In the genomic region with DNA sequence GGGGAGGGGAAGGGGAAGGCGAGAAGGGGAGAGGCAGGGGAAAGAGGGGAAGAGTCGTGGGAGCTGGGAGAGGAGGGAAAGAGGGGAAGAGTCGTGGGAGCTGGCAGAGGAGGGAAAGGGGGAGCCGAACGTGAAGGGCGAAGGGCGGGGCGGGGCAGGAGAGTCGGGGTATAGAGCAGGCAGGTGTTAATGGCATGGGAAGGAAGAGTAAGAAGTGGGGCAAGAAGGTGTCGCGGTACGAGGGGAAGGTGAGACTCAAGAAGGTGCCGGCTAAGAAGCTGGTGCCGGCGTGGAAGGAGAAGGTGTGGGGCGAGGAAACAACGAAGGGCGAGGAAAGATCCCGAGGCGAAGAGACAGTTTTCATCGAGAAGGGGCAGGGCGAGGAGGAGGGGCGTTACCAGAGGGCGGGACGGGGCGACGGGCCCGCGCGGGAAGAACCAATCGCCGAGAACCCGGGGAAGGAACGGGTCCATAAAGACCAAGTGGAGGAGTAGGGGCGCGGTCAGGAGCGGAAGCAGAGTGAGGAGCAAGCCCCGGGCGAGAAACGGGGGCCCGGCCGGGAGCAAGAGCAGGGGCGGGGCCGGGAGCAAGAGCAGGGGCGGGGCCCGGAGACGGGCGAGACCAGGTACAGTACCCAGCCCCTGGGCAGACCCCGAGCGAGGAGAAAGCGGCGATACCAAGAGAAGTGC, we compare ENCODE assay signal across 8 cellular contexts. TPM values are rescaled to one million over a fixed set of nuclear protein-coding genes. Genes with fewer than 3 reads are reported as not detected.
DNase-seq lines count a peak whose midpoint lies in the region; ATAC-seq and TF ChIP-seq lines count a peak whose summit lies in the region.

No MANE protein-coding gene starts in this region.

- H3K4me3 ChIP-seq in PC-3 (ENCODE audit: low read length) (peak overlapping the region; percentile 91), esophagus (ENCODE audit: low read depth in 1 of 2, low read length in 2 of 2) (peak overlapping the region; percentile 59 to 83), muscle layer of colon (ENCODE audit: low read depth in 1 of 2, low read length in 2 of 2) (peak overlapping the region; percentile 71 to 85)

- peak overlapping the region; percentile 72 for H3K9ac ChIP-seq in PC-3 (ENCODE audit: low read length)
- peak overlapping the region; percentile 57 for H3K9ac ChIP-seq in muscle layer of colon (ENCODE audit: low read length)

- in situ Hi-C loops in KBM-7 (cut with MboI; ENCODE audit: low pct_unique_long_range_greater_than_20kb, low sequenced_read_pairs): no loop called here

- no peaks in the 10 kb centered on the region for H3F3A ChIP-seq in PC-3 (ENCODE audit: low read length, unreplicated experiment)

- WGBS in esophagus, 2 donors: 0 to 1% methylated on average over 52 of the region's 52 CpGs

- H3K4me1 ChIP-seq in PC-3 (ENCODE audit: insufficient read depth, low read length) (peaks cover 4% of the 10 kb centered on the region; the same call in 1 of the 2 replicates), esophagus (ENCODE audit: control insufficient read depth in 2 of 2, insufficient read depth in 2 of 2, low read length in 1 of 2) (peaks cover 0 to 5% of the 10 kb centered on the region in 2 donors), muscle layer of colon (ENCODE audit: insufficient read depth, low read length) (peaks cover 4% of the 10 kb centered on the region)

- H3K9me3 Mint-ChIP-seq in activated T-cell treated with anti-CD3 and anti-CD28 coated beads, Interleukin-2, amount 50 U/mL, for 24 hours: no peaks in the 10 kb centered on the region

- H3K9me3 ChIP-seq in PC-3 (ENCODE audit: low read length) (no peaks in the 10 kb centered on the region), esophagus (ENCODE audit: control insufficient read depth in 2 of 2, insufficient read depth in 1 of 2, low read depth in 1 of 2, low read length in 1 of 2) (no peaks in the 10 kb centered on the region), muscle layer of colon (ENCODE audit: low read length) (no peaks in the 10 kb centered on the region)

- TF ChIP-seq CTCF in PC-3 (conservative IDR thresholded peaks at IDR 0.05; ENCODE audit: low read depth, low read length): no peak

- no peaks in the 10 kb centered on the region for H3K79me2 ChIP-seq in PC-3 (ENCODE audit: low read length)

- BruUV-seq in PC-3 (replicated peaks; lab: Mats Ljungman, UMichigan): no TSS peak

- H3K4me1 Mint-ChIP-seq in activated T-cell treated with anti-CD3 and anti-CD28 coated beads, Interleukin-2, amount 50 U/mL, for 24 hours (ENCODE audit: low read depth): peaks cover 11% of the 10 kb centered on the region

- peak overlapping the region; percentile 98 for H3K4me2 ChIP-seq in PC-3 (ENCODE audit: low read length)

- peak overlapping the region; percentile 89 for H3K4me3 Mint-ChIP-seq in activated T-cell treated with anti-CD3 and anti-CD28 coated beads, Interleukin-2, amount 50 U/mL, for 24 hours

- POLR2A ChIA-PET in PC-3 (lab: Charles Lee; ENCODE audit: unreplicated experiment): no interaction called here

- peak overlapping the region; percentile 96 for H2AFZ ChIP-seq in PC-3 (ENCODE audit: low read length)

- no peaks in the 10 kb centered on the region for H4K20me1 ChIP-seq in PC-3 (ENCODE audit: low read length)

- CTCF ChIA-PET in PC-3 (lab: Charles Lee): interaction anchor here (0.6 to 0.7 kb wide), 4 partner anchors 48 to 528 kb away, joined by 3 to 8 read pairs (median 5); a partner anchor contains a TSS

- H3K36me3 ChIP-seq in PC-3 (ENCODE audit: low read depth, low read length) (no peaks in the 10 kb centered on the region), esophagus (ENCODE audit: control insufficient read depth in 2 of 2, insufficient read depth in 2 of 2, low read length in 1 of 2) (peaks cover 0 to under 1% of the 10 kb centered on the region in 2 donors), muscle layer of colon (ENCODE audit: insufficient read depth, low read length) (peaks cover 7% of the 10 kb centered on the region)

- peak overlapping the region; percentile 64 for H3K27ac ChIP-seq in PC-3 (ENCODE audit: low read length)
- peak overlapping the region; percentile 98 to 100 for H3K27ac ChIP-seq in esophagus (ENCODE audit: low read depth in 2 of 2, low read length in 1 of 2)
- H3K27ac ChIP-seq in muscle layer of colon (ENCODE audit: low read depth, low read length): peak overlapping the region; percentile 90

- H3K27me3 ChIP-seq in PC-3 (ENCODE audit: low read length): no peaks in the 10 kb centered on the region
- no peaks in the 10 kb centered on the region for H3K27me3 ChIP-seq in esophagus (ENCODE audit: control insufficient read depth in 1 of 2, insufficient read depth in 2 of 2, low read length in 2 of 2)
- no peaks in the 10 kb centered on the region for H3K27me3 ChIP-seq in muscle layer of colon (ENCODE audit: control insufficient read depth in 1 of 2, insufficient read depth in 2 of 2, low read length in 2 of 2)

- peak; percentile 68 for ATAC-seq in GM21717 (IDR thresholded peaks at IDR 0.05; ENCODE audit: unreplicated experiment)
- ATAC-seq in PC-3: peak; percentile 75

- no peaks in the 10 kb centered on the region for H3K27me3 Mint-ChIP-seq in activated T-cell treated with anti-CD3 and anti-CD28 coated beads, Interleukin-2, amount 50 U/mL, for 24 hours

- peak; percentile 100 for DNase-seq in DMS53 (lab: John Stamatoyannopoulos, UW)
- DNase-seq in KBM-7: peak; percentile 97
- DNase-seq in PC-3: peak; percentile 93
- peak; percentile 95 for DNase-seq in activated T-cell treated with anti-CD3 and anti-CD28 coated beads, Interleukin-2, amount 50 U/mL, for 24 hours
- peak; percentile 96 for DNase-seq in stimulated activated CD8-positive, alpha-beta memory T cell treated with anti-CD3 and anti-CD28 coated beads, Interleukin-4, amount 100 ng/mL, for 48 hours

- H3K36me3 Mint-ChIP-seq in activated T-cell treated with anti-CD3 and anti-CD28 coated beads, Interleukin-2, amount 50 U/mL, for 24 hours (ENCODE audit: low read depth): peaks cover 7% of the 10 kb centered on the region

- H3K27ac Mint-ChIP-seq in activated T-cell treated with anti-CD3 and anti-CD28 coated beads, Interleukin-2, amount 50 U/mL, for 24 hours: peak overlapping the region; percentile 100

- no peaks in the 10 kb centered on the region for H3K9me2 ChIP-seq in PC-3 (replicated peaks; ENCODE audit: low read length)

- intact Hi-C loops in PC-3 (cut with micrococcal nuclease): loop anchor here (1.0 to 5.0 kb wide), 4 partner anchors 31 to 93 kb away; a partner anchor contains a TSS

RNA-seq across cellular contexts. Expression of a gene that starts 0.5 kb away (rescaled TPM):
- 0.44 and 2.5 TPM in 2 replicates for total RNA-seq in PC-3 (2014; rRNA removed)
- polyA plus RNA-seq in esophagus: 1 to 10 TPM; 1.4 to 5.0 TPM

RNA-seq across cellular contexts. Expression of a gene that starts 16.4 kb away (rescaled TPM):
- 3.3 and 6.7 TPM in 2 replicates for total RNA-seq in PC-3 (2014; rRNA removed)
- polyA plus RNA-seq in esophagus: 10 to 100 TPM; 19.5 to 30.2 TPM

RNA-seq across cellular contexts. Expression of a gene that starts 20.3 kb away (rescaled TPM):
- 62.9 and 72.3 TPM in 2 replicates for total RNA-seq in PC-3 (2014; rRNA removed)
- polyA plus RNA-seq in esophagus: 10 to 100 TPM; 26.0 to 40.3 TPM

RNA-seq across cellular contexts. Expression of a gene that starts 32.0 kb away (rescaled TPM):
- total RNA-seq in PC-3 (2014; rRNA removed): 169 and 212 TPM in 2 replicates
- 1,000 to 10,000 TPM in 1 of 2 donors, 100 to 1,000 TPM in 1; 826 to 1,919 TPM for polyA plus RNA-seq in esophagus

RNA-seq across cellular contexts. Expression of a gene that starts 38.3 kb away (rescaled TPM):
- 290 and 367 TPM in 2 replicates for total RNA-seq in PC-3 (2014; rRNA removed)
- 100 to 1,000 TPM in 1 of 2 donors, 10 to 100 TPM in 1; 46.7 to 162 TPM for polyA plus RNA-seq in esophagus

Comparison
In these comparisons a context has a peak if more than half of its experiments do, and no peak if none do; other contexts are left out.
1. Peak in every context shown above with its lines: DNase-seq, ATAC-seq, H3K4me3 ChIP-seq and H3K27ac ChIP-seq.